17 cellular contexts compared by ENCODE assay signal in genomic region chr5:175032741-175033151, GRCh38.
DNase-seq lines count a peak whose midpoint lies in the region; ATAC-seq lines count a peak whose summit lies in the region.
"Had no signal": no experiment of that assay in that cellular context is flagged by ENCODE, and none has a peak within 500 bp of the region (broad histone marks: within the 10 kb centered on the region; RNA-seq: fewer than 3 reads in every experiment).

No MANE protein-coding gene starts in this region.

- no peak overlapping the region for H3K4me3 Mint-ChIP-seq in activated CD4-positive, alpha-beta T cell treated with anti-CD3 and anti-CD28 coated beads, Interleukin-2, amount 10 ng/mL, durations not matched to agents 7 days and 5 days
- H3K4me3 Mint-ChIP-seq: CD4-positive, alpha-beta memory T cell had no signal

- POLR2A ChIA-PET in activated CD4-positive, alpha-beta T cell treated with anti-CD3 and anti-CD28 coated beads, Interleukin-2, amount 10 ng/mL, durations not matched to agents 7 days and 5 days (lab: Charles Lee): no interaction called here

- DNase-seq in amygdala (lab: John Stamatoyannopoulos, UW): peak in 32 of 56 donors; percentile 3 to 66 (median 30)
- DNase-seq in globus pallidus (ENCODE audit: low spot score): peak; percentile 68
- DNase-seq in nucleus accumbens (lab: John Stamatoyannopoulos, UW): peak in 38 of 56 donors; percentile 6 to 73 (median 31)
- peak; percentile 22 for DNase-seq in superior temporal gyrus (ENCODE audit: extremely low spot score)
- DNase-seq in DMS53 (lab: John Stamatoyannopoulos, UW): no peak
- no peak for DNase-seq in activated CD4-positive, alpha-beta T cell treated with anti-CD3 and anti-CD28 coated beads, Interleukin-2, amount 10 ng/mL, durations not matched to agents 7 days and 5 days
- DNase-seq: Calu3; CD4-positive, alpha-beta memory T cell; EL; NCI-H1105 treated with DMSO at 0.1 percent for 48 hours; NCI-H1694; NCI-H510A treated with DMSO at 0.1 percent for 48 hours; NCI-H774; SHP77 treated with DMSO at 0.1 percent for 48 hours had no signal

- H3K36me3 Mint-ChIP-seq in activated CD4-positive, alpha-beta T cell treated with anti-CD3 and anti-CD28 coated beads, Interleukin-2, amount 10 ng/mL, durations not matched to agents 7 days and 5 days (ENCODE audit: low read depth): no peaks in the 10 kb centered on the region
- H3K36me3 Mint-ChIP-seq: CD4-positive, alpha-beta memory T cell had no signal

- no peak for ATAC-seq in GM19455 (IDR thresholded peaks at IDR 0.05; ENCODE audit: unreplicated experiment)
- no peak for ATAC-seq in HG02763 (IDR thresholded peaks at IDR 0.05; ENCODE audit: unreplicated experiment)
- ATAC-seq: K562 had no signal

- H3K9me3 Mint-ChIP-seq in activated CD4-positive, alpha-beta T cell treated with anti-CD3 and anti-CD28 coated beads, Interleukin-2, amount 10 ng/mL, durations not matched to agents 7 days and 5 days: no peaks in the 10 kb centered on the region

- H3K27ac Mint-ChIP-seq in activated CD4-positive, alpha-beta T cell treated with anti-CD3 and anti-CD28 coated beads, Interleukin-2, amount 10 ng/mL, durations not matched to agents 7 days and 5 days: no peak overlapping the region
- H3K27ac Mint-ChIP-seq: CD4-positive, alpha-beta memory T cell had no signal

- H3K4me1 Mint-ChIP-seq in activated CD4-positive, alpha-beta T cell treated with anti-CD3 and anti-CD28 coated beads, Interleukin-2, amount 10 ng/mL, durations not matched to agents 7 days and 5 days: no peaks in the 10 kb centered on the region
- H3K4me1 Mint-ChIP-seq: CD4-positive, alpha-beta memory T cell had no signal

- no peaks in the 10 kb centered on the region for H3K27me3 Mint-ChIP-seq in activated CD4-positive, alpha-beta T cell treated with anti-CD3 and anti-CD28 coated beads, Interleukin-2, amount 10 ng/mL, durations not matched to agents 7 days and 5 days

- CTCF ChIA-PET in activated CD4-positive, alpha-beta T cell treated with anti-CD3 and anti-CD28 coated beads, Interleukin-2, amount 10 ng/mL, durations not matched to agents 7 days and 5 days (lab: Charles Lee): no interaction called here

Comparison
In these comparisons a context has a peak if more than half of its experiments do, and no peak if none do; other contexts are left out.
1. DNase-seq: peak in amygdala (32 of 56), globus pallidus (single experiment), nucleus accumbens (38 of 56) and superior temporal gyrus (single experiment); none in DMS53 (single experiment) and activated CD4-positive, alpha-beta T cell treated with anti-CD3 and anti-CD28 coated beads, Interleukin-2, amount 10 ng/mL, durations not matched to agents 7 days and 5 days (single experiment).